In the genomic region with DNA sequence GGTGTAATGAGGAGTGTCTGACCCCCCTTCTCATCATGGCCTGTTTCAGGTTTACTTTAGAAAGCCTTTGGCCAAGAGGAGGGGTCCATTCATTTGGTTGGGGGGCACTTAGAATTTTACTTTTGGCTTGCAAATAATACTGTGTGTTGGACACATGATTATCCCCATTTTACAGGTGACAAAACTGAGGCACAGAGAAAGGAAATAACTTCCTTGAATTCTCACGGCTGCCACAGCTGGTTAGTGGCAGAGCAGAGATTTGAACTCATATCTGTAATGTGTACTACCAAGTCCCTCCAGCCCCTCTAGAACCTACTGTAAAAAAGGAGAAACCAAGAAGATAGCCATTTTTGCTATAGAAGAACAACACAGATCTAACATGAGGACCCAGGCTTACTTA, we compare ENCODE assay signal across 22 cellular contexts.
DNase-seq lines count a peak whose midpoint lies in the region; ATAC-seq, FAIRE-seq and TF ChIP-seq lines count a peak whose summit lies in the region.
"Had no signal": no experiment of that assay in that cellular context is flagged by ENCODE, and none has a peak within 500 bp of the region (broad histone marks: within the 10 kb centered on the region; RNA-seq: fewer than 3 reads in every experiment).

No MANE protein-coding gene starts in this region.

- POLR2A ChIA-PET in GM12878 (lab: Charles Lee), result no interaction called here

- H4K20me1 ChIP-seq in BLaER1 (no peaks in the 10 kb centered on the region), GM12878 (ENCODE audit: control insufficient read depth, insufficient read depth) (no peaks in the 10 kb centered on the region)

- H3K9ac ChIP-seq in BLaER1 (no peak overlapping the region), HUES48 (ENCODE audit: low read depth, low read length) (no peak overlapping the region), GM12878 (ENCODE audit: control insufficient read depth, insufficient read depth, low read length) (no peak overlapping the region)
- H3K9ac ChIP-seq: KMS-11 had no signal

- H3K36me3 ChIP-seq in BLaER1 (no peaks in the 10 kb centered on the region), HUES48 (ENCODE audit: control insufficient read depth, insufficient read depth, low read length) (no peaks in the 10 kb centered on the region), GM12878 (ENCODE audit: control insufficient read depth in 2 of 2, insufficient read depth in 2 of 2, low read length in 1 of 2) (no peaks in the 10 kb centered on the region), sigmoid colon (no peaks in the 10 kb centered on the region), aorta (ENCODE audit: control insufficient read depth in 1 of 2, insufficient read depth in 2 of 2, low read length in 1 of 2) (no peaks in the 10 kb centered on the region)
- H3K36me3 ChIP-seq: Peyer's patch had no signal

- H3K27me3 Mint-ChIP-seq in activated T-cell treated with anti-CD3 and anti-CD28 coated beads, Interleukin-2, amount 50 U/mL, for 24 hours, result peaks cover 6% of the 10 kb centered on the region

- H3K27ac ChIP-seq in BLaER1 (peak overlapping the region; percentile 49), HUES48 (ENCODE audit: low read depth, low read length) (peak overlapping the region; percentile 65), GM12878 (ENCODE audit: control insufficient read depth, insufficient read depth) (no peak overlapping the region), sigmoid colon (peak overlapping the region in 3 of 4 donors; percentile 78 to 88 (median 85)), aorta (ENCODE audit: low read depth in 1 of 2, low read length in 2 of 2) (no peak overlapping the region)
- H3K27ac ChIP-seq: KMS-11 had no signal

- no peak overlapping the region for H2AFZ ChIP-seq in GM12878 (ENCODE audit: control insufficient read depth, low read depth, low read length)

- BruUV-seq in GM12878 (replicated peaks; lab: Mats Ljungman, UMichigan), result no TSS peak

- DNase-seq in GM12878 (ENCODE audit: low read depth, low spot score), result no peak
- no peak for DNase-seq in sigmoid colon
- DNase-seq in HK-2 (ENCODE audit: unreplicated experiment), result no peak
- DNase-seq in activated T-cell treated with anti-CD3 and anti-CD28 coated beads, Interleukin-2, amount 50 U/mL, for 24 hours, result no peak
- no peak for DNase-seq in aorta
- DNase-seq: C1 segment of cervical spinal cord; Caco-2; CD4-positive, alpha-beta memory T cell; EL; GDM1; NCI-H1048; NCI-H1694; NCI-H2081; NCI-H2227 treated with DMSO at 0.1 percent for 48 hours; NCI-H69; OCI-M1; Peyer's patch; SHP77 treated with DMSO at 0.1 percent for 48 hours had no signal

- WGBS in GM12878 (ENCODE audit: insufficient coverage, insufficient replicate concordance, low lambda C conversion rate, missing lambda C conversion rate), result 91% methylated on average over 1 of the region's 1 CpG
- 87 to 94% methylated on average over 1 of the region's 1 CpG for WGBS in sigmoid colon, 2 donors
- 92 to 96% methylated on average over 1 of the region's 1 CpG for WGBS in aorta, 2 donors

- H3K4me3 ChIP-seq in BLaER1, result no peak overlapping the region
- H3K4me3 ChIP-seq in HUES48 (ENCODE audit: low read depth, low read length), result no peak overlapping the region
- H3K4me3 ChIP-seq in GM12878, result no peak overlapping the region
- no peak overlapping the region for H3K4me3 ChIP-seq in sigmoid colon
- H3K4me3 ChIP-seq in aorta (ENCODE audit: low read length in 2 of 2), result no peak overlapping the region
- H3K4me3 ChIP-seq: Peyer's patch had no signal

- H3K9me3 ChIP-seq in BLaER1 (peaks cover 17% of the 10 kb centered on the region), HUES48 (ENCODE audit: control insufficient read depth, insufficient read depth, low read length) (no peaks in the 10 kb centered on the region), GM12878 (replicated peaks; ENCODE audit: control insufficient read depth, insufficient read depth, low read length) (no peaks in the 10 kb centered on the region), sigmoid colon (peaks cover 0 to 2% (median 0%) of the 10 kb centered on the region in 4 donors), aorta (ENCODE audit: control insufficient read depth, low read length) (peaks cover 3% of the 10 kb centered on the region)
- H3K9me3 ChIP-seq: Peyer's patch had no signal

- no peak for TF ChIP-seq POLR2A in GM12878 (IDR thresholded peaks at IDR 0.05; ENCODE audit: low read depth, low read length)
- no peak for TF ChIP-seq POLR2A in sigmoid colon (IDR thresholded peaks at IDR 0.05)

- no peaks in the 10 kb centered on the region for H3K9me3 Mint-ChIP-seq in activated T-cell treated with anti-CD3 and anti-CD28 coated beads, Interleukin-2, amount 50 U/mL, for 24 hours

- TF ChIP-seq RAD21 in GM12878 (IDR thresholded peaks at IDR 0.05; ENCODE audit: insufficient read depth, low read depth, low read length), result no peak

- no peaks in the 10 kb centered on the region for H3K4me1 Mint-ChIP-seq in activated T-cell treated with anti-CD3 and anti-CD28 coated beads, Interleukin-2, amount 50 U/mL, for 24 hours (ENCODE audit: low read depth)
- H3K4me1 Mint-ChIP-seq: CD4-positive, alpha-beta memory T cell had no signal

- intact Hi-C loops in GM12878 (cut with micrococcal nuclease; ENCODE audit: unreplicated experiment) (no loop called here), sigmoid colon (cut with DNase I) (loop anchor here (5.0 kb wide), 1 partner anchor 225 kb away; no protein-coding TSS in a partner anchor), aorta (cut with DNase I) (no loop called here)

- H3K79me2 ChIP-seq in GM12878 (ENCODE audit: control insufficient read depth, insufficient read depth, low read length), result no peaks in the 10 kb centered on the region

- no peak overlapping the region for H3K4me3 Mint-ChIP-seq in activated T-cell treated with anti-CD3 and anti-CD28 coated beads, Interleukin-2, amount 50 U/mL, for 24 hours
- H3K4me3 Mint-ChIP-seq: CD4-positive, alpha-beta memory T cell had no signal

- no peak for ATAC-seq in GM12878
- ATAC-seq in aorta (ENCODE audit: low FRiP score), result no peak

- FAIRE-seq in GM12878 (lab: Jason Lieb, UNC), result no peak
- FAIRE-seq: GM12892 had no signal

- in situ Hi-C loops in GM12878 (cut with MboI), result loop anchor here (25.0 kb wide), 1 partner anchor 490 kb away; no protein-coding TSS in a partner anchor

- H3K4me2 ChIP-seq in BLaER1 (peak overlapping the region; percentile 72), GM12878 (ENCODE audit: control insufficient read depth, insufficient read depth) (no peak overlapping the region)
- H3K4me2 ChIP-seq: KMS-11 had no signal

- H3K27me3 ChIP-seq in BLaER1, result no peaks in the 10 kb centered on the region
- H3K27me3 ChIP-seq in HUES48 (ENCODE audit: control insufficient read depth, insufficient read depth, low read length), result no peaks in the 10 kb centered on the region
- H3K27me3 ChIP-seq in GM12878 (replicated peaks in 1 of 2; ENCODE audit: control insufficient read depth in 2 of 2, insufficient read depth in 2 of 2, low read length in 1 of 2), result no peaks in the 10 kb centered on the region
- no peaks in the 10 kb centered on the region for H3K27me3 ChIP-seq in sigmoid colon
- no peaks in the 10 kb centered on the region for H3K27me3 ChIP-seq in aorta (ENCODE audit: control insufficient read depth in 1 of 2, insufficient read depth in 2 of 2, low read length in 1 of 2)
- H3K27me3 ChIP-seq: Peyer's patch had no signal

- CTCF ChIA-PET in GM12878 (lab: Yijun Ruan, JAX), result interaction anchor here (1.0 kb wide), 1 partner anchor 10 kb away, joined by 3 read pairs; no protein-coding TSS in a partner anchor

- no peaks in the 10 kb centered on the region for H3K36me3 Mint-ChIP-seq in activated T-cell treated with anti-CD3 and anti-CD28 coated beads, Interleukin-2, amount 50 U/mL, for 24 hours (ENCODE audit: low read depth)
- H3K36me3 Mint-ChIP-seq: CD4-positive, alpha-beta memory T cell had no signal

- TF ChIP-seq EP300 in GM12878 (IDR thresholded peaks at IDR 0.05; ENCODE audit: borderline replicate concordance in 1 of 2, control insufficient read depth in 1 of 2, low read depth in 2 of 2, low read length in 2 of 2), result no peak
- no peak for TF ChIP-seq EP300 in sigmoid colon (IDR thresholded peaks at IDR 0.05)

- TF ChIP-seq CTCF in GM12878 (IDR thresholded peaks at IDR 0.05 in 2 of 3, conservative IDR thresholded peaks at IDR 0.05 in 1 of 3; ENCODE audit: control insufficient read depth in 2 of 3, extremely low read depth in 1 of 3, insufficient read depth in 1 of 3, low read depth in 3 of 3, low read length in 3 of 3), result no peak
- TF ChIP-seq CTCF in sigmoid colon (IDR thresholded peaks at IDR 0.05), result no peak

- SMC1A ChIA-PET in GM12878 (lab: Charles Lee; ENCODE audit: uncharacterized antibody, unreplicated experiment), result interaction anchor here (0.7 kb wide), 1 partner anchor 530 kb away, joined by 3 read pairs; no protein-coding TSS in a partner anchor

- no peak overlapping the region for H3K27ac Mint-ChIP-seq in activated T-cell treated with anti-CD3 and anti-CD28 coated beads, Interleukin-2, amount 50 U/mL, for 24 hours
- H3K27ac Mint-ChIP-seq: CD4-positive, alpha-beta memory T cell had no signal

- peaks cover 73% of the 10 kb centered on the region for H3K4me1 ChIP-seq in BLaER1
- H3K4me1 ChIP-seq in HUES48 (ENCODE audit: control insufficient read depth, insufficient read depth, low read length), result peaks cover 32% of the 10 kb centered on the region
- no peaks in the 10 kb centered on the region for H3K4me1 ChIP-seq in GM12878 (ENCODE audit: control insufficient read depth, insufficient read depth, low read length)
- peaks cover 0 to 80% (median 51%) of the 10 kb centered on the region in 4 donors for H3K4me1 ChIP-seq in sigmoid colon
- peaks cover 0 to 3% of the 10 kb centered on the region in 2 donors for H3K4me1 ChIP-seq in aorta (ENCODE audit: control insufficient read depth in 1 of 2, insufficient read depth in 2 of 2, low read length in 2 of 2)
- H3K4me1 ChIP-seq: Peyer's patch had no signal

- RAD21 ChIA-PET in GM12878 (lab: Charles Lee; ENCODE audit: unreplicated experiment), result no interaction called here

TF ChIP-seq in GM12878, 131 proteins besides CTCF, POLR2A, EP300 and RAD21:
- TF ChIP-seq JUND (IDR thresholded peaks at IDR 0.05; ENCODE audit: low read depth, low read length) (0 out of 2 replicates have a peak, but pooled peaks have one; percentile 8), NR2C1 (IDR thresholded peaks at IDR 0.05) (no peak), PAX8 (IDR thresholded peaks at IDR 0.05) (no peak), POU2F2 (IDR thresholded peaks at IDR 0.05; ENCODE audit: borderline replicate concordance, low read depth, low read length) (no peak)

Comparison
In these comparisons a context has a peak if more than half of its experiments do, and no peak if none do; other contexts are left out.
1. H3K27ac ChIP-seq: peak in BLaER1 (single experiment), HUES48 (single experiment) and sigmoid colon (3 of 4); none in GM12878 (single experiment) and aorta (0 of 2).